9 cellular contexts compared by ENCODE assay signal in the genomic region with DNA sequence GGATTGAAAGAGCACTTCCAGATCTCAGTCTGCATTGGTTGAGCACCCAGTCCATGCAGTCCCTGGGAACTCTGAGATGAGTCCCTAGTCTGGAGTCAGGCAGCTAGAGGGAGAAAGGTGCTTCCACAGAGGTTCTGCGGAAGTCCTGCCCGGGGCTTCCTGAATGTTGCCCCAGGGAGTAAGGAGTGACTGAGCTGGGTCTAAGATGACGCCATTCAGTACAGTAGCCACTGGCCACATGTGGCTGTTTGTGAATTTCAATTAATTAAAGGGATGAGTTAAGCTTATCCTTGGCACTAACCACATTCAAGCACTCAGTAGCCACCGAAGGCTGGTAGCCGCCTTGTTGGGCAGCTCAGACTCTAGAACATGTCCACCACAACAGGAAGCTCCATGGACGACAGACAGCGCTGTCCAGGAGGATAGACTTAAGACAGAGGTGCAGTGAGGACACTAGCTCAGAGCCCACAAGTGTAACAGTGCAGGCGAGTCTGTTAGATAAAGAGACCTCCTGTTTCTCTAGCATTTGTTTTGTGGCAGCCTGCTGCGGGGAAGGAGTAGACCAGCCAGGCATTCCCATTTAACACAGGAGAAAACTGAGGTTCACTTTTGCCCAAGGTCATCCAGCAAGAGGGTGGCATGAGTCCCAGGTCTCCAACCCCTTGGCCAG.
A peak's percentile ranks its signal among the peaks of the same experiment; 100 is the strongest.
DNase-seq lines count a peak whose midpoint lies in the region; ATAC-seq and TF ChIP-seq lines count a peak whose summit lies in the region.
"Had no signal": no experiment of that assay in that cellular context is flagged by ENCODE, and none has a peak within 500 bp of the region (broad histone marks: within the 10 kb centered on the region; RNA-seq: fewer than 3 reads in every experiment).

No MANE protein-coding gene starts in this region.

- no peak overlapping the region for H2BK120ac ChIP-seq in IMR-90 (ENCODE audit: low read depth, low read length)

- CTCF ChIA-PET in IMR-90 (lab: Yijun Ruan, JAX) = no interaction called here

- peak overlapping the region; percentile 42 for H3K23ac ChIP-seq in IMR-90 (ENCODE audit: low read depth, low read length)

- peak overlapping the region; percentile 90 to 99 (median 93) for H3K9ac ChIP-seq in BLaER1 treated with 17β-estradiol and CSF1 and Interleukin-3, amounts not matched to agents 10 nM and 100 nM
- no peak overlapping the region for H3K9ac ChIP-seq in IMR-90 (ENCODE audit: low read depth, low read length)
- peak overlapping the region; percentile 13 to 15 for H3K9ac ChIP-seq in colonic mucosa (ENCODE audit: low read depth in 2 of 2, low read length in 2 of 2)
- H3K9ac ChIP-seq in parathyroid adenoma = no peak overlapping the region

- DNase-seq in IMR-90 (no peak), colonic mucosa (no peak), kidney glomerular epithelial cell (lab: John Stamatoyannopoulos, UW) (no peak)

- TF ChIP-seq POLR2A in IMR-90 (IDR thresholded peaks at IDR 0.05; ENCODE audit: low read depth, low read length) = no peak

- H3K27me3 ChIP-seq in BLaER1 treated with 17β-estradiol and CSF1 and Interleukin-3, amounts not matched to agents 10 nM and 100 nM = no peaks in the 10 kb centered on the region
- H3K27me3 ChIP-seq in IMR-90 (ENCODE audit: control insufficient read depth, insufficient read depth, low read length) (no peaks in the 10 kb centered on the region), colonic mucosa (no peaks in the 10 kb centered on the region), parathyroid adenoma (ENCODE audit: control insufficient read depth, insufficient read depth, low read length) (no peaks in the 10 kb centered on the region)

- no TSS peak for BruUV-seq in IMR-90 (replicated peaks; lab: Mats Ljungman, UMichigan)

- intact Hi-C loops in IMR-90 (cut with micrococcal nuclease) = no loop called here
- intact Hi-C loops in colonic mucosa (cut with DNase I) = no loop called here

- dilution Hi-C loops in IMR-90 (cut with HindIII; ENCODE audit: low sequenced_read_pairs, unreplicated experiment) = no loop called here

- H3K9me3 ChIP-seq in BLaER1 treated with 17β-estradiol and CSF1 and Interleukin-3, amounts not matched to agents 10 nM and 100 nM (replicated peaks in 1 of 11) = no peaks in the 10 kb centered on the region
- H3K9me3 ChIP-seq in IMR-90 (ENCODE audit: control insufficient read depth, insufficient read depth, low read length) (no peaks in the 10 kb centered on the region), colonic mucosa (no peaks in the 10 kb centered on the region), parathyroid adenoma (ENCODE audit: control insufficient read depth, low read length) (no peaks in the 10 kb centered on the region)

- H3K79me2 ChIP-seq in parathyroid adenoma = peaks cover 69% of the 10 kb centered on the region

- peak overlapping the region; percentile 27; the same call in 1 of the 2 replicates for H3K14ac ChIP-seq in IMR-90 (replicated peaks; ENCODE audit: low read depth, low read length)

- no peak for TF ChIP-seq CTCF in IMR-90 (conservative IDR thresholded peaks at IDR 0.05; ENCODE audit: low read depth, low read length)
- no peak for TF ChIP-seq CTCF in colonic mucosa (IDR thresholded peaks at IDR 0.05)
- TF ChIP-seq CTCF in parathyroid adenoma (IDR thresholded peaks at IDR 0.05) = no peak

- WGBS in IMR-90 (ENCODE audit: extremely low coverage in 2 of 2, insufficient read length in 1 of 2), 2 experiments = 94% methylated on average over 3 of the region's 9 CpGs; no CpG with 5 or more reads in 1 of the 2 experiments

- peak overlapping the region; percentile 75 to 88 (median 86) for H3K4me3 ChIP-seq in BLaER1 treated with 17β-estradiol and CSF1 and Interleukin-3, amounts not matched to agents 10 nM and 100 nM
- H3K4me3 ChIP-seq in IMR-90 (ENCODE audit: insufficient read depth, low read depth, low read length) = no peak overlapping the region
- no peak overlapping the region for H3K4me3 ChIP-seq in colonic mucosa
- H3K4me3 ChIP-seq in parathyroid adenoma (ENCODE audit: low read depth, low read length) = no peak overlapping the region

- peaks cover 82 to 87% (median 84%) of the 10 kb centered on the region in 10 experiments for H3K4me1 ChIP-seq in BLaER1 treated with 17β-estradiol and CSF1 and Interleukin-3, amounts not matched to agents 10 nM and 100 nM
- peaks cover 40% of the 10 kb centered on the region for H3K4me1 ChIP-seq in IMR-90 (ENCODE audit: control insufficient read depth, insufficient read depth, low read length)
- peaks cover 14% of the 10 kb centered on the region for H3K4me1 ChIP-seq in colonic mucosa
- H3K4me1 ChIP-seq in parathyroid adenoma = peaks cover 51% of the 10 kb centered on the region

- H2AFZ ChIP-seq in IMR-90 (replicated peaks; ENCODE audit: low read length, poor library complexity) (peak overlapping the region; percentile 0), parathyroid adenoma (no peak overlapping the region)

- no peak overlapping the region for H2BK20ac ChIP-seq in IMR-90 (ENCODE audit: low read depth, low read length)

- H3K79me1 ChIP-seq in IMR-90 (ENCODE audit: low read depth in 1 of 2, low read length in 2 of 2) = peaks cover 49 to 87% of the 10 kb centered on the region in 2 experiments

- TF ChIP-seq RAD21 in IMR-90 (IDR thresholded peaks at IDR 0.05; ENCODE audit: low read length) = no peak

- peak overlapping the region; percentile 7; the same call in 1 of the 2 replicates for H3K4ac ChIP-seq in IMR-90 (ENCODE audit: low read depth, low read length)

- H3K36me3 ChIP-seq in BLaER1 treated with 17β-estradiol and CSF1 and Interleukin-3, amounts not matched to agents 10 nM and 100 nM = peaks cover 0 to 21% (median 11%) of the 10 kb centered on the region in 11 experiments; a peak in 12 of 22 replicates
- H3K36me3 ChIP-seq in IMR-90 (ENCODE audit: control insufficient read depth, insufficient read depth, low read length) (peaks cover 7% of the 10 kb centered on the region), colonic mucosa (no peaks in the 10 kb centered on the region), parathyroid adenoma (ENCODE audit: control insufficient read depth, insufficient read depth, low read length) (no peaks in the 10 kb centered on the region)

- in situ Hi-C loops in IMR-90 (cut with MboI; ENCODE audit: low sequenced_read_pairs) = no loop called here

- no peak overlapping the region for H4K5ac ChIP-seq in IMR-90 (ENCODE audit: low read depth, low read length)

- H3K56ac ChIP-seq in IMR-90 (ENCODE audit: extremely low read depth, insufficient read depth, low read length) = no peak overlapping the region

- POLR2A ChIA-PET in IMR-90 (lab: Charles Lee; ENCODE audit: unreplicated experiment) = no interaction called here

- no peak overlapping the region for H4K8ac ChIP-seq in IMR-90 (ENCODE audit: low read depth in 2 of 2, low read length in 2 of 2)

- peak overlapping the region; percentile 96 to 100 (median 99) for H3K4me2 ChIP-seq in BLaER1 treated with 17β-estradiol and CSF1 and Interleukin-3, amounts not matched to agents 10 nM and 100 nM
- H3K4me2 ChIP-seq in IMR-90 (ENCODE audit: low read depth, low read length) = no peak overlapping the region
- no peak overlapping the region for H3K4me2 ChIP-seq in parathyroid adenoma (ENCODE audit: low read length)

- H2BK5ac ChIP-seq in IMR-90 (ENCODE audit: low read depth, low read length, poor library complexity, severe bottlenecking) = no peak overlapping the region

- ATAC-seq in IMR-90 (ENCODE audit: low read depth) = no peak
- ATAC-seq in HG02973 (IDR thresholded peaks at IDR 0.05; ENCODE audit: unreplicated experiment) = no peak
- no peak for ATAC-seq in GM21717 (IDR thresholded peaks at IDR 0.05; ENCODE audit: unreplicated experiment)
- no peak for ATAC-seq in HG03139 (IDR thresholded peaks at IDR 0.05; ENCODE audit: unreplicated experiment)

- H2AK5ac ChIP-seq in IMR-90 (ENCODE audit: low read depth, low read length) = peak overlapping the region; percentile 63; the same call in 1 of the 2 replicates

- no peak overlapping the region for H4K91ac ChIP-seq in IMR-90 (ENCODE audit: insufficient read depth, low read depth, low read length)

- peaks cover 59% of the 10 kb centered on the region for H3K9me1 ChIP-seq in IMR-90 (ENCODE audit: insufficient read depth, low read length)

- peak overlapping the region; percentile 32 for H2AK9ac ChIP-seq in IMR-90 (replicated peaks; ENCODE audit: low read depth, low read length, poor library complexity)

- no peak overlapping the region for H2BK15ac ChIP-seq in IMR-90 (ENCODE audit: low read depth, low read length)

- H3K27ac ChIP-seq in BLaER1 treated with 17β-estradiol and CSF1 and Interleukin-3, amounts not matched to agents 10 nM and 100 nM = peak overlapping the region; percentile 84 to 99 (median 93)
- no peak overlapping the region for H3K27ac ChIP-seq in IMR-90 (ENCODE audit: insufficient read depth, low read length)
- H3K27ac ChIP-seq in colonic mucosa = peak overlapping the region; percentile 67
- peak overlapping the region; percentile 69 for H3K27ac ChIP-seq in parathyroid adenoma
- H3K27ac ChIP-seq: epithelial cell of prostate had no signal

- H4K20me1 ChIP-seq in BLaER1 treated with 17β-estradiol and CSF1 and Interleukin-3, amounts not matched to agents 10 nM and 100 nM = peaks cover 49 to 71% (median 68%) of the 10 kb centered on the region in 11 experiments; a peak in 21 of 22 replicates
- peaks cover 93% of the 10 kb centered on the region for H4K20me1 ChIP-seq in IMR-90 (ENCODE audit: insufficient read depth, low read length)

- no peak overlapping the region for H3K18ac ChIP-seq in IMR-90 (ENCODE audit: low read depth, low read length)

TF ChIP-seq in IMR-90, 13 proteins besides CTCF, POLR2A, EP300 and RAD21 (continues in another document):
- TF ChIP-seq RCOR1 (IDR thresholded peaks at IDR 0.05; ENCODE audit: insufficient replicate concordance, low read length) = no peak
- TF ChIP-seq, protein P1, sequence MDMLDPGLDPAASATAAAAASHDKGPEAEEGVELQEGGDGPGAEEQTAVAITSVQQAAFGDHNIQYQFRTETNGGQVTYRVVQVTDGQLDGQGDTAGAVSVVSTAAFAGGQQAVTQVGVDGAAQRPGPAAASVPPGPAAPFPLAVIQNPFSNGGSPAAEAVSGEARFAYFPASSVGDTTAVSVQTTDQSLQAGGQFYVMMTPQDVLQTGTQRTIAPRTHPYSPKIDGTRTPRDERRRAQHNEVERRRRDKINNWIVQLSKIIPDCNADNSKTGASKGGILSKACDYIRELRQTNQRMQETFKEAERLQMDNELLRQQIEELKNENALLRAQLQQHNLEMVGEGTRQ (IDR thresholded peaks at IDR 0.05; ENCODE audit: low read depth, low read length) = no peak
- no peak for TF ChIP-seq RFX5 (IDR thresholded peaks at IDR 0.05; ENCODE audit: low read depth, low read length)
- TF ChIP-seq BHLHE40 (IDR thresholded peaks at IDR 0.05; ENCODE audit: low read depth, low read length) = no peak
- TF ChIP-seq MAZ (IDR thresholded peaks at IDR 0.05; ENCODE audit: borderline replicate concordance, low read depth, low read length) = no peak
- TF ChIP-seq NFE2L2 (IDR thresholded peaks at IDR 0.05; ENCODE audit: low read depth, low read length) = no peak
- TF ChIP-seq SMC3 (IDR thresholded peaks at IDR 0.05; ENCODE audit: low read depth, low read length) = no peak
- TF ChIP-seq CEBPB (IDR thresholded peaks at IDR 0.05; ENCODE audit: low read depth, low read length) = no peak
- no peak for TF ChIP-seq CHD1 (IDR thresholded peaks at IDR 0.05; ENCODE audit: low read depth, low read length)
- TF ChIP-seq MAFK (IDR thresholded peaks at IDR 0.05; ENCODE audit: low read depth, low read length) = no peak

Comparison
In these comparisons a context has a peak if more than half of its experiments do, and no peak if none do; other contexts are left out.
1. H3K4me2 ChIP-seq: peak in BLaER1 treated with 17β-estradiol and CSF1 and Interleukin-3, amounts not matched to agents 10 nM and 100 nM (11 of 11); none in IMR-90 (single experiment) and parathyroid adenoma (single experiment).
2. H3K4me3 ChIP-seq: peak in BLaER1 treated with 17β-estradiol and CSF1 and Interleukin-3, amounts not matched to agents 10 nM and 100 nM (10 of 10); none in IMR-90 (single experiment), colonic mucosa (single experiment) and parathyroid adenoma (single experiment).
3. H3K9ac ChIP-seq: peak in BLaER1 treated with 17β-estradiol and CSF1 and Interleukin-3, amounts not matched to agents 10 nM and 100 nM (11 of 11) and colonic mucosa (2 of 2); none in IMR-90 (single experiment) and parathyroid adenoma (single experiment).